Comparison of ENCODE assay signal across 9 cellular contexts in the genomic region with DNA sequence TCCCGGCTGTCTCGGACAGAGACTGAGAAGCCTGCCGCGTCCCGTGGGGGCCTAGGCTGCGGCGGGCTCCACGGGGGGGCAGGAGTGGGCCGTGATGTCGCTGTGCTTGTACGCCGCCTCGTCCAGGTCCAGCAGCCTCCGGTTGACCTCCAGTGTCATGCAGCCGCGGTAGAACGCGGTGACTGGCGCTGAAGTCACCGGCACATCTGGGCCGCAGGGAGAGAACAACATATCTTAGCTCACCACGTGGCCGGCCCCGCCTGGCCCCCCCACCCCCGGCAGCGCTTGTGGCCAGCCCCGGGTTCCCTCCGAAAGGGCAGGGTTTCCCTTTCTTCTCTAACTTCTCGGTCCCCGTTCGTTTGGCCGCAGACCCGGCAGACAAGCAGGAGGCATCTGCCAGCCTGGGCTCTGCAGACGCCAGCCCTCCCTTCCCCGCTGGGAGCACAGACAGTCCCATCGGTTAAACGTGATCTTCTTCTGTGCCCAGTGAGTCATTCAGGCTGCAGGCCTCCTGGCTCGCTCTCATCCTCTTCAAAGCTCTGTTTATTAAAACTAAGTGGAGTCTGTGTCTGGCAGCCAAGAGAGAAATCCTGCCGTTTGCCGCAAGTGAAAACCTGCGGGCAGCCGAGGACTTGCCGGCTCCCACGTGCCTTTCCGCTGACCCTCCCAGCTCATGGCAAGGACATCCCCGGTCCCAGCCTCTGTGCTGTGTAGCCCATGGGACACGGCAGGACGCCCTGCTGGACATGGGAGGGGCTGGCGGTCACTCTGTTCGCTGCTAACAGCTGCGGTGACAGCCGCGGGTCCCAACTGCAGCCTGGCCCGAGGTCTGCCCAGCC. TPM values are rescaled to one million over a fixed set of nuclear protein-coding genes. Genes with fewer than 3 reads are reported as not detected.
DNase-seq lines count a peak whose midpoint lies in the region; ATAC-seq, FAIRE-seq and TF ChIP-seq lines count a peak whose summit lies in the region.
"Had no signal": no experiment of that assay in that cellular context is flagged by ENCODE, and none has a peak within 500 bp of the region (broad histone marks: within the 10 kb centered on the region; RNA-seq: fewer than 3 reads in every experiment).

No MANE protein-coding gene starts in this region.

- no TSS peak for BruUV-seq in HepG2 (replicated peaks; lab: Mats Ljungman, UMichigan)

- peak overlapping the region; percentile 89 to 95 (median 90) for H3K27ac Mint-ChIP-seq in brain
- H3K27ac Mint-ChIP-seq in activated CD4-positive, alpha-beta memory T cell treated with anti-CD3 and anti-CD28 coated beads for 36 hours: no peak overlapping the region

- H4K20me1 ChIP-seq in HepG2 (ENCODE audit: insufficient read depth, low read length): no peaks in the 10 kb centered on the region

- no peak for TF ChIP-seq POLR2A in HepG2 (IDR thresholded peaks at IDR 0.05; ENCODE audit: insufficient read depth in 1 of 2, low read depth in 2 of 2, low read length in 2 of 2)

- no peak for DNase-seq in HepG2 (ENCODE audit: low spot score)
- peak; percentile 80 for DNase-seq in inferior parietal cortex (ENCODE audit: extremely low spot score)
- peak; percentile 93 for DNase-seq in stromal cell of bone marrow (ENCODE audit: low read depth)
- no peak for DNase-seq in activated CD4-positive, alpha-beta T cell treated with anti-CD3 and anti-CD28 coated beads for 48 hours
- DNase-seq in activated CD4-positive, alpha-beta memory T cell treated with anti-CD3 and anti-CD28 coated beads for 36 hours: no peak

- H3K36me3 Mint-ChIP-seq in brain: peaks cover 20% of the 10 kb centered on the region
- H3K36me3 Mint-ChIP-seq in activated CD4-positive, alpha-beta memory T cell treated with anti-CD3 and anti-CD28 coated beads for 36 hours: peaks cover 2% of the 10 kb centered on the region

- peaks cover 0 to 9% (median 0%) of the 10 kb centered on the region in 5 experiments for H3K9me3 Mint-ChIP-seq in brain
- H3K9me3 Mint-ChIP-seq in activated CD4-positive, alpha-beta memory T cell treated with anti-CD3 and anti-CD28 coated beads for 36 hours: no peaks in the 10 kb centered on the region

- CTCF ChIA-PET in HepG2 (lab: Yijun Ruan, JAX; ENCODE audit: low intra/inter-chr PET ratio, low total read pairs): no interaction called here
- CTCF ChIA-PET in activated CD4-positive, alpha-beta memory T cell treated with anti-CD3 and anti-CD28 coated beads for 36 hours (lab: Charles Lee): no interaction called here

- H3K27me3 ChIP-seq in liver (ENCODE audit: control insufficient read depth in 4 of 4, insufficient read depth in 4 of 4, low read length in 3 of 4): no peaks in the 10 kb centered on the region
- H3K27me3 ChIP-seq in HepG2 (ENCODE audit: control insufficient read depth in 1 of 2, insufficient read depth in 2 of 2, low read length in 2 of 2): peaks cover under 1 to 5% of the 10 kb centered on the region in 2 experiments; a peak in 3 of 5 replicates

- ATAC-seq in HepG2 (no peak), GM19452 (IDR thresholded peaks at IDR 0.05; ENCODE audit: unreplicated experiment) (no peak)

- TF ChIP-seq CTCF in liver (IDR thresholded peaks at IDR 0.05; ENCODE audit: low read depth, low read length, missing input control) (no peak), HepG2 (CRISPR knock-in tag; IDR thresholded peaks at IDR 0.05) (no peak), brain (conservative IDR thresholded peaks at IDR 0.05) (no peak)

- peak overlapping the region; percentile 11 to 31 for H3K27ac ChIP-seq in liver (ENCODE audit: low read depth in 1 of 2, low read length in 2 of 2)
- no peak overlapping the region for H3K27ac ChIP-seq in HepG2 (ENCODE audit: extremely low read length, insufficient read depth, low read length)
- H3K27ac ChIP-seq: C4-2B had no signal

- H3K36me3 ChIP-seq in liver (ENCODE audit: control insufficient read depth in 4 of 4, insufficient read depth in 3 of 4, low read depth in 1 of 4, low read length in 3 of 4) (peaks cover 0 to 10% (median 4%) of the 10 kb centered on the region in 4 donors), HepG2 (replicated peaks in 1 of 2; ENCODE audit: control insufficient read depth in 1 of 2, insufficient read depth in 2 of 2, low read length in 2 of 2) (no peaks in the 10 kb centered on the region)

- H3K9me3 ChIP-seq in liver (ENCODE audit: control insufficient read depth in 4 of 4, low read length in 3 of 4): no peaks in the 10 kb centered on the region
- H3K9me3 ChIP-seq in HepG2 (ENCODE audit: low read length): no peaks in the 10 kb centered on the region

- 82% methylated on average over 54 of the region's 54 CpGs for WGBS in liver
- 58% methylated on average over 19 of the region's 54 CpGs for WGBS in HepG2 (ENCODE audit: low lambda C conversion rate)

- no peak for FAIRE-seq in HepG2 (lab: Jason Lieb, UNC)

- TF ChIP-seq RAD21 in liver (IDR thresholded peaks at IDR 0.05) (no peak), HepG2 (CRISPR knock-in tag; IDR thresholded peaks at IDR 0.05) (no peak)

- H3K4me3 ChIP-seq in liver (ENCODE audit: low read depth in 1 of 3, low read length in 3 of 3): no peak overlapping the region
- H3K4me3 ChIP-seq in HepG2 (replicated peaks in 1 of 3; ENCODE audit: insufficient read depth in 1 of 3, low read depth in 2 of 3, low read length in 3 of 3): no peak overlapping the region

- H3K4me1 Mint-ChIP-seq in brain: peaks cover 29% of the 10 kb centered on the region
- H3K4me1 Mint-ChIP-seq in activated CD4-positive, alpha-beta memory T cell treated with anti-CD3 and anti-CD28 coated beads for 36 hours (ENCODE audit: low read depth): peaks cover 13% of the 10 kb centered on the region

- H3K27me3 Mint-ChIP-seq in brain: peaks cover under 1% of the 10 kb centered on the region
- peaks cover 2% of the 10 kb centered on the region for H3K27me3 Mint-ChIP-seq in activated CD4-positive, alpha-beta memory T cell treated with anti-CD3 and anti-CD28 coated beads for 36 hours

- no peak overlapping the region for H3K9ac ChIP-seq in liver (ENCODE audit: low read depth in 1 of 2, low read length in 2 of 2)
- no peak overlapping the region for H3K9ac ChIP-seq in HepG2 (ENCODE audit: insufficient read depth, low read depth, low read length)

- no peak overlapping the region for H3K4me2 ChIP-seq in HepG2 (ENCODE audit: low read depth, low read length)

- H3K4me3 Mint-ChIP-seq in brain: peak overlapping the region in 1 of 5 experiments; percentile 56
- no peak overlapping the region for H3K4me3 Mint-ChIP-seq in activated CD4-positive, alpha-beta memory T cell treated with anti-CD3 and anti-CD28 coated beads for 36 hours

- in situ Hi-C loops in HepG2 (cut with HindIII; ENCODE audit: extremely low pct_ligation_motif_present, low pct_unique_long_range_greater_than_20kb): no loop called here

- POLR2A ChIA-PET in HepG2 (lab: Yijun Ruan, JAX): no interaction called here
- POLR2A ChIA-PET in activated CD4-positive, alpha-beta memory T cell treated with anti-CD3 and anti-CD28 coated beads for 36 hours (lab: Charles Lee): no interaction called here

- TF ChIP-seq EP300 in HepG2 (IDR thresholded peaks at IDR 0.05; ENCODE audit: low read depth in 2 of 2, low read length in 2 of 2) (no peak), HepG2 (CRISPR knock-in tag; IDR thresholded peaks at IDR 0.05; ENCODE audit: borderline replicate concordance) (no peak)

- no peaks in the 10 kb centered on the region for H3K79me2 ChIP-seq in HepG2 (ENCODE audit: insufficient read depth, low read length)

- H3K4me1 ChIP-seq in liver (ENCODE audit: control insufficient read depth in 4 of 4, insufficient read depth in 4 of 4, low read length in 3 of 4) (peaks cover 0 to 4% (median 2%) of the 10 kb centered on the region in 4 donors), HepG2 (ENCODE audit: insufficient read depth, low read length) (no peaks in the 10 kb centered on the region)

- H2AFZ ChIP-seq in HepG2 (ENCODE audit: low read length): no peak overlapping the region

- intact Hi-C loops in HepG2 (cut with micrococcal nuclease; ENCODE audit: unreplicated experiment): no loop called here
- intact Hi-C loops in activated CD4-positive, alpha-beta memory T cell treated with anti-CD3 and anti-CD28 coated beads for 36 hours (cut with micrococcal nuclease): no loop called here

TF ChIP-seq in liver, 16 proteins besides CTCF, POLR2A, EP300 and RAD21:
- no peak for TF ChIP-seq NR2F2 (IDR thresholded peaks at IDR 0.05)
- TF ChIP-seq JUND (IDR thresholded peaks at IDR 0.05): peak in 1 of 2 donors; percentile 49

TF ChIP-seq in HepG2, 621 proteins besides CTCF, POLR2A, EP300 and RAD21 (continues in another document):
- TF ChIP-seq ZNF329 (CRISPR knock-in tag; IDR thresholded peaks at IDR 0.05; ENCODE audit: low read depth): no peak
- TF ChIP-seq JUN (CRISPR knock-in tag; IDR thresholded peaks at IDR 0.05): no peak
- TF ChIP-seq TEAD2 (CRISPR knock-in tag; IDR thresholded peaks at IDR 0.05): no peak

RNA-seq across cellular contexts. Expression of a gene that starts 42.8 kb away (rescaled TPM):
- 10 to 100 TPM in 1 of 2 donors, 1 to 10 TPM in 1; 3.2 to 15.1 TPM for total RNA-seq in liver
- 10 to 100 TPM in 1 of 2 donors, 1 to 10 TPM in 1; 2.5 to 30.2 TPM for polyA plus RNA-seq in liver
- 0.09 and 0.11 TPM in 2 replicates for total RNA-seq in HepG2 (2016; rRNA removed; fragmentation: Illumina TruSeq; extraction: Trizol)
- total RNA-seq in HepG2 (2016; cell fraction: cytosol; rRNA removed; fragmentation: Illumina TruSeq; extraction: Trizol; ENCODE audit: low read depth): 0.09 TPM in 1 of 2 replicates, not detected in the other
- 0.09 TPM in 1 of 2 replicates, not detected in the other for total RNA-seq in HepG2 (2016; cell fraction: insoluble cytoplasmic fraction; rRNA removed; fragmentation: Illumina TruSeq; extraction: Trizol)
- 0.19 and 0.21 TPM in 2 replicates for total RNA-seq in HepG2 (2016; cell fraction: membrane; rRNA removed; fragmentation: Illumina TruSeq; extraction: Trizol)
- total RNA-seq in HepG2 (2016; cell fraction: nucleus; rRNA removed; fragmentation: Illumina TruSeq; extraction: Trizol): 0.28 TPM in 1 of 2 replicates, not detected in the other
- polyA plus RNA-seq in HepG2 (2011; rRNA removed): 0.21 and 0.24 TPM in 2 replicates
- polyA plus RNA-seq in HepG2 (2011; cell fraction: cytosol; rRNA removed): 0.14 and 0.34 TPM in 2 replicates
- polyA plus RNA-seq in HepG2 (2011; cell fraction: nucleus; rRNA removed): 0.57 and 0.93 TPM in 2 replicates
- 0.13 and 0.23 TPM in 2 replicates for polyA plus RNA-seq in HepG2 (2012)
- 0.05 and 0.14 TPM in 2 replicates for polyA plus RNA-seq in HepG2 (2016; cell fraction: cytosol; fragmentation: Illumina TruSeq; extraction: Trizol; ENCODE audit: low read depth)
- 0.09 and 0.13 TPM in 2 replicates for polyA plus RNA-seq in HepG2 (2016; cell fraction: insoluble cytoplasmic fraction; fragmentation: Illumina TruSeq; extraction: Trizol; ENCODE audit: low read depth)
- polyA plus RNA-seq in HepG2 (2016; cell fraction: membrane; fragmentation: Illumina TruSeq; extraction: Trizol; ENCODE audit: low read depth): 0.15 and 0.21 TPM in 2 replicates
- 0.52 and 0.59 TPM in 2 replicates for polyA plus RNA-seq in HepG2 (2016; cell fraction: nucleus; fragmentation: Illumina TruSeq; extraction: Trizol; ENCODE audit: insufficient read depth, low read depth)
- polyA minus RNA-seq in HepG2 (2011; rRNA and poly(A)+ RNA removed; ENCODE audit: low replicate concordance): 0.16 and 5.7 TPM in 2 replicates
- polyA minus RNA-seq in HepG2 (2011; cell fraction: cytosol; rRNA and poly(A)+ RNA removed): not detected in 2 replicates
- polyA minus RNA-seq in HepG2 (2011; cell fraction: nucleus; rRNA and poly(A)+ RNA removed): 0.13 TPM in 1 of 2 replicates, not detected in the other
- polyA plus RNA-seq in brain (ENCODE audit: insufficient read depth, low read depth, low replicate concordance): 43.7 TPM
- 1 to 10 TPM; 1.5 TPM for total RNA-seq in activated CD4-positive, alpha-beta memory T cell treated with anti-CD3 and anti-CD28 coated beads for 36 hours

Comparison
In these comparisons a context has a peak if more than half of its experiments do, and no peak if none do; other contexts are left out.
1. DNase-seq: peak in inferior parietal cortex (single experiment) and stromal cell of bone marrow (single experiment); none in HepG2 (single experiment), activated CD4-positive, alpha-beta T cell treated with anti-CD3 and anti-CD28 coated beads for 48 hours (single experiment) and activated CD4-positive, alpha-beta memory T cell treated with anti-CD3 and anti-CD28 coated beads for 36 hours (single experiment).